Comparison of ENCODE assay signal across 16 cellular contexts in genomic region chr2:86695053-86695691, GRCh38. TPM values are rescaled to one million over a fixed set of nuclear protein-coding genes. Genes with fewer than 3 reads are reported as not detected.
A peak's percentile ranks its signal among the peaks of the same experiment; 100 is the strongest.
DNase-seq lines count a peak whose midpoint lies in the region; ATAC-seq, FAIRE-seq and TF ChIP-seq lines count a peak whose summit lies in the region.
"Had no signal": no experiment of that assay in that cellular context is flagged by ENCODE, and none has a peak within 500 bp of the region (broad histone marks: within the 10 kb centered on the region; RNA-seq: fewer than 3 reads in every experiment).

No MANE protein-coding gene starts in this region.

- H3K4me2 ChIP-seq in astrocyte (ENCODE audit: low read length) (no peak overlapping the region), mesendoderm (ENCODE audit: low read length) (no peak overlapping the region), osteoblast (ENCODE audit: insufficient read depth, low read length) (no peak overlapping the region)

- H4K20me1 ChIP-seq in astrocyte (ENCODE audit: insufficient read depth, low read length) (no peaks in the 10 kb centered on the region), osteoblast (ENCODE audit: insufficient read depth, low read length) (no peaks in the 10 kb centered on the region)

- H3K27me3 ChIP-seq in astrocyte (ENCODE audit: insufficient read depth, low read length) (no peaks in the 10 kb centered on the region), mesendoderm (ENCODE audit: insufficient read depth, low read length, poor library complexity) (no peaks in the 10 kb centered on the region), WERI-Rb-1 (ENCODE audit: insufficient read depth, low read depth, severe bottlenecking) (no peaks in the 10 kb centered on the region), osteoblast (ENCODE audit: insufficient read depth, low read length) (no peaks in the 10 kb centered on the region)
- H3K27me3 ChIP-seq: neutrophil had no signal

- no peaks in the 10 kb centered on the region for H3K79me2 ChIP-seq in astrocyte (ENCODE audit: insufficient read depth, low read length)
- H3K79me2 ChIP-seq in mesendoderm (ENCODE audit: control insufficient read depth, insufficient read depth, low read length): no peaks in the 10 kb centered on the region
- H3K79me2 ChIP-seq in osteoblast (ENCODE audit: insufficient read depth, low read length): no peaks in the 10 kb centered on the region

- H3K23ac ChIP-seq in mesendoderm (ENCODE audit: low read length): no peak overlapping the region

- H2BK120ac ChIP-seq in mesendoderm (ENCODE audit: low read depth, low read length): no peak overlapping the region

- no peak overlapping the region for H3K4ac ChIP-seq in mesendoderm (ENCODE audit: low read depth, low read length)

- H2AK5ac ChIP-seq in mesendoderm (ENCODE audit: low read length): no peak overlapping the region

- no CpG with 5 or more reads among the region's 9 CpGs for WGBS in mesendoderm (ENCODE audit: extremely low coverage, insufficient coverage, low lambda C conversion rate)

- intact Hi-C loops in natural killer cell (cut with micrococcal nuclease): no loop called here

- H3K4me1 ChIP-seq in astrocyte (ENCODE audit: insufficient read depth, low read length) (no peaks in the 10 kb centered on the region), mesendoderm (ENCODE audit: control insufficient read depth, low read depth, low read length) (no peaks in the 10 kb centered on the region), osteoblast (ENCODE audit: insufficient read depth, low read length) (peaks cover 3% of the 10 kb centered on the region)

- no peak overlapping the region for H3K56ac ChIP-seq in mesendoderm (ENCODE audit: low read length)

- H4K5ac ChIP-seq in mesendoderm (ENCODE audit: low read length): no peak overlapping the region

- H3K36me3 ChIP-seq in astrocyte (ENCODE audit: insufficient read depth, low read length) (no peaks in the 10 kb centered on the region), mesendoderm (ENCODE audit: control insufficient read depth, insufficient read depth, low read length) (no peaks in the 10 kb centered on the region), WERI-Rb-1 (no peaks in the 10 kb centered on the region), osteoblast (ENCODE audit: insufficient read depth, low read length) (no peaks in the 10 kb centered on the region)
- H3K36me3 ChIP-seq: neutrophil had no signal

- no peak overlapping the region for H4K8ac ChIP-seq in mesendoderm (ENCODE audit: low read depth, low read length)

- H3K4me3 Mint-ChIP-seq in astrocyte (ENCODE audit: unreplicated experiment): no peak overlapping the region
- no peak overlapping the region for H3K4me3 Mint-ChIP-seq in natural killer cell
- H3K4me3 Mint-ChIP-seq: type B pancreatic cell had no signal

- peaks cover 5% of the 10 kb centered on the region for H3K9me3 ChIP-seq in astrocyte (ENCODE audit: insufficient read depth, low read depth, low read length)
- peaks cover 7% of the 10 kb centered on the region for H3K9me3 ChIP-seq in WERI-Rb-1 (ENCODE audit: severe bottlenecking)
- no peaks in the 10 kb centered on the region for H3K9me3 ChIP-seq in osteoblast (ENCODE audit: low read depth, low read length)
- H3K9me3 ChIP-seq: neutrophil had no signal

- H2AFZ ChIP-seq in astrocyte (ENCODE audit: low read depth, low read length) (no peak overlapping the region), osteoblast (ENCODE audit: low read length) (no peak overlapping the region)

- H3K36me3 Mint-ChIP-seq in astrocyte (ENCODE audit: low read depth, unreplicated experiment) (peaks cover 3% of the 10 kb centered on the region), natural killer cell (peaks cover 22% of the 10 kb centered on the region)
- H3K36me3 Mint-ChIP-seq: type B pancreatic cell had no signal

- peaks cover 12% of the 10 kb centered on the region for H3K9me3 Mint-ChIP-seq in astrocyte (ENCODE audit: unreplicated experiment)
- peaks cover 5 to 13% of the 10 kb centered on the region in 2 donors for H3K9me3 Mint-ChIP-seq in natural killer cell

- H2BK15ac ChIP-seq in mesendoderm (replicated peaks; ENCODE audit: low read depth): no peak overlapping the region

- peak; percentile 41 to 49 for ATAC-seq in activated CD4-positive, CD25-positive, alpha-beta regulatory T cell treated with anti-CD3 and anti-CD28 coated beads, Interleukin-2, amount 50 U/mL, for 24 hours
- no peak for ATAC-seq in natural killer cell

- no peak overlapping the region for H3K18ac ChIP-seq in mesendoderm (ENCODE audit: low read length)

- no peaks in the 10 kb centered on the region for H3K79me1 ChIP-seq in mesendoderm (ENCODE audit: low read length)

- H3K4me3 ChIP-seq in astrocyte (ENCODE audit: insufficient read depth, low read depth, low read length) (no peak overlapping the region), mesendoderm (ENCODE audit: low read length) (no peak overlapping the region), WERI-Rb-1 (ENCODE audit: low read depth, low read length) (no peak overlapping the region), osteoblast (ENCODE audit: insufficient read depth, low read length) (no peak overlapping the region)

- H2BK5ac ChIP-seq in mesendoderm (ENCODE audit: low read length): no peak overlapping the region

- H3K27me3 Mint-ChIP-seq in astrocyte (ENCODE audit: low read depth, unreplicated experiment) (no peaks in the 10 kb centered on the region), natural killer cell (ENCODE audit: low read depth in 2 of 2) (peaks cover 0 to 9% of the 10 kb centered on the region in 2 donors)
- H3K27me3 Mint-ChIP-seq: type B pancreatic cell had no signal

- no peak for DNase-seq in activated CD4-positive, CD25-positive, alpha-beta regulatory T cell treated with anti-CD3 and anti-CD28 coated beads, Interleukin-2, amount 50 U/mL, for 72 hours
- DNase-seq in HT1080 (ENCODE audit: low read depth) (peak; percentile 97), astrocyte (ENCODE audit: low read depth) (peak; percentile 14), mesendoderm (peak; percentile 31), WERI-Rb-1 (no peak), osteoblast (ENCODE audit: insufficient read length, low spot score, missing footprints) (no peak), natural killer cell (no peak)
- DNase-seq: activated T-cell treated with anti-CD3 and anti-CD28 coated beads, Interleukin-2, amount 50 U/mL, for 1 hour; effector CD8-positive, alpha-beta T cell; NCI-H2171 treated with DMSO at 0.1 percent for 48 hours; Right ventricle myocardium superior had no signal

- H3K4me1 Mint-ChIP-seq in astrocyte (ENCODE audit: low read depth, unreplicated experiment) (no peaks in the 10 kb centered on the region), natural killer cell (peaks cover 0 to 4% of the 10 kb centered on the region in 2 donors)

- FAIRE-seq in astrocyte (lab: Jason Lieb, UNC): no peak
- FAIRE-seq: GM19239 had no signal

- H3K27ac Mint-ChIP-seq in astrocyte (ENCODE audit: unreplicated experiment) (peak overlapping the region; percentile 38), natural killer cell (no peak overlapping the region)
- H3K27ac Mint-ChIP-seq: type B pancreatic cell had no signal

- no peak overlapping the region for H3K9ac ChIP-seq in astrocyte (ENCODE audit: low read length)
- no peak overlapping the region for H3K9ac ChIP-seq in mesendoderm (ENCODE audit: low read length)

- no peak for TF ChIP-seq CTCF in astrocyte (IDR thresholded peaks at IDR 0.05; ENCODE audit: insufficient read depth, low read depth, low read length)
- no peak for TF ChIP-seq CTCF in WERI-Rb-1 (IDR thresholded peaks at IDR 0.05; ENCODE audit: low read depth, low read length)
- TF ChIP-seq CTCF in osteoblast (IDR thresholded peaks at IDR 0.05; ENCODE audit: extremely low read depth, low read depth, low read length): no peak
- no peak for TF ChIP-seq CTCF in natural killer cell (IDR thresholded peaks at IDR 0.05)

- H3K27ac ChIP-seq in astrocyte (ENCODE audit: low read depth, low read length) (no peak overlapping the region), mesendoderm (ENCODE audit: low read depth, low read length) (no peak overlapping the region), WERI-Rb-1 (no peak overlapping the region), osteoblast (ENCODE audit: low read depth, low read length) (no peak overlapping the region)
- H3K27ac ChIP-seq: 22Rv1, neutrophil had no signal

RNA-seq across cellular contexts. Expression of gene RMND5A, which starts 24.9 kb away (rescaled TPM):
- total RNA-seq in HT1080 (2014; rRNA removed; shearing (Covaris generic)): 32.1 and 42.2 TPM in 2 replicates
- polyA plus RNA-seq in HT1080 (2015; cell fraction: cytosol; rRNA removed): 18.2 and 21.0 TPM in 2 replicates
- polyA plus RNA-seq in HT1080 (2015; cell fraction: nucleus; rRNA removed): 14.9 and 15.0 TPM in 2 replicates
- total RNA-seq in astrocyte: 31.3 and 33.6 TPM in 2 replicates
- 29.6 TPM for polyA plus RNA-seq in mesendoderm (2013, experiment 1 of 2)
- polyA plus RNA-seq in mesendoderm (2013, experiment 2 of 2): 27.0 TPM
- 16.3 and 17.4 TPM in 2 replicates for total RNA-seq in osteoblast
- total RNA-seq in natural killer cell: 10 to 100 TPM; 35.3 to 63.3 (median 54.3) TPM

Comparison
In these comparisons a context has a peak if more than half of its experiments do, and no peak if none do; other contexts are left out.
1. ATAC-seq: peak in activated CD4-positive, CD25-positive, alpha-beta regulatory T cell treated with anti-CD3 and anti-CD28 coated beads, Interleukin-2, amount 50 U/mL, for 24 hours (2 of 2); none in natural killer cell (0 of 3).
2. DNase-seq: peak in HT1080 (single experiment), astrocyte (single experiment) and mesendoderm (single experiment); none in activated CD4-positive, CD25-positive, alpha-beta regulatory T cell treated with anti-CD3 and anti-CD28 coated beads, Interleukin-2, amount 50 U/mL, for 72 hours (single experiment), WERI-Rb-1 (single experiment), osteoblast (single experiment) and natural killer cell (single experiment).